11 cellular contexts compared by ENCODE assay signal in genomic region chr3:197168606-197169005, GRCh38.
DNase-seq lines count a peak whose midpoint lies in the region; ATAC-seq, FAIRE-seq and TF ChIP-seq lines count a peak whose summit lies in the region.
"Had no signal": no experiment of that assay in that cellular context is flagged by ENCODE, and none has a peak within 500 bp of the region (broad histone marks: within the 10 kb centered on the region; RNA-seq: fewer than 3 reads in every experiment).

No MANE protein-coding gene starts in this region.

- H3K9me3 Mint-ChIP-seq in Calu3 (ENCODE audit: low read depth, unreplicated experiment) = no peaks in the 10 kb centered on the region
- H3K9me3 Mint-ChIP-seq in chondrocyte (ENCODE audit: low read depth) = no peaks in the 10 kb centered on the region
- H3K9me3 Mint-ChIP-seq in naive thymus-derived CD8-positive, alpha-beta T cell = no peaks in the 10 kb centered on the region
- H3K9me3 Mint-ChIP-seq: IgD-negative memory B cell had no signal

- no peaks in the 10 kb centered on the region for H3K36me3 ChIP-seq in kidney (ENCODE audit: control insufficient read depth in 1 of 2, insufficient read depth in 2 of 2, low read length in 2 of 2)
- H3K36me3 ChIP-seq: breast epithelium had no signal

- H3K4me3 Mint-ChIP-seq in Calu3 (ENCODE audit: low read depth, unreplicated experiment) = no peak overlapping the region
- H3K4me3 Mint-ChIP-seq in chondrocyte (ENCODE audit: unreplicated experiment) = no peak overlapping the region
- H3K4me3 Mint-ChIP-seq in naive thymus-derived CD8-positive, alpha-beta T cell = no peak overlapping the region
- H3K4me3 Mint-ChIP-seq: IgD-negative memory B cell had no signal

- no peaks in the 10 kb centered on the region for H3K9me3 ChIP-seq in kidney (ENCODE audit: control insufficient read depth in 1 of 2, low read length in 2 of 2)
- H3K9me3 ChIP-seq: breast epithelium had no signal

- POLR2A ChIA-PET in naive thymus-derived CD8-positive, alpha-beta T cell (lab: Charles Lee) = no interaction called here

- CTCF ChIA-PET in Calu3 (lab: Charles Lee) = no interaction called here

- H3K27ac Mint-ChIP-seq in Calu3 (ENCODE audit: unreplicated experiment) = peak overlapping the region; percentile 9
- H3K27ac Mint-ChIP-seq in chondrocyte (ENCODE audit: unreplicated experiment) = peak overlapping the region; percentile 43
- no peak overlapping the region for H3K27ac Mint-ChIP-seq in naive thymus-derived CD8-positive, alpha-beta T cell

- no peak overlapping the region for H3K4me3 ChIP-seq in kidney (ENCODE audit: low read length in 2 of 2)
- H3K4me3 ChIP-seq: breast epithelium had no signal

- H3K9ac ChIP-seq in kidney (ENCODE audit: low read length in 2 of 2) = no peak overlapping the region

- no peak overlapping the region for H3K27ac ChIP-seq in kidney (ENCODE audit: low read depth in 2 of 2, low read length in 2 of 2)
- H3K27ac ChIP-seq: breast epithelium had no signal

- H3K4me1 Mint-ChIP-seq in Calu3 (ENCODE audit: low read depth, unreplicated experiment) (peaks cover 8% of the 10 kb centered on the region), chondrocyte (ENCODE audit: low read depth) (peaks cover 34% of the 10 kb centered on the region)
- peaks cover 5 to 26% (median 17%) of the 10 kb centered on the region in 4 donors for H3K4me1 Mint-ChIP-seq in naive thymus-derived CD8-positive, alpha-beta T cell

- no peak for FAIRE-seq in kidney (lab: Jason Lieb, UNC)

- peaks cover 12% of the 10 kb centered on the region for H3K36me3 Mint-ChIP-seq in Calu3 (ENCODE audit: insufficient read depth, unreplicated experiment)
- H3K36me3 Mint-ChIP-seq in chondrocyte (ENCODE audit: low read depth) = peaks cover 8% of the 10 kb centered on the region
- H3K36me3 Mint-ChIP-seq in naive thymus-derived CD8-positive, alpha-beta T cell = peaks cover 9 to 30% (median 13%) of the 10 kb centered on the region in 3 donors

- no peaks in the 10 kb centered on the region for H3K4me1 ChIP-seq in kidney (ENCODE audit: control insufficient read depth in 1 of 2, insufficient read depth in 1 of 2, low read depth in 1 of 2, low read length in 2 of 2)
- H3K4me1 ChIP-seq: breast epithelium had no signal

- DNase-seq in Calu3 = no peak
- peak; percentile 6 for DNase-seq in NCI-H524 treated with DMSO at 0.1 percent for 48 hours (lab: John Stamatoyannopoulos, UW)
- no peak for DNase-seq in chondrocyte (ENCODE audit: low spot score)
- peak in 2 of 10 donors; percentile 2 to 8 for DNase-seq in naive thymus-derived CD8-positive, alpha-beta T cell
- no peak for DNase-seq in kidney
- no peak for DNase-seq in activated CD4-positive, alpha-beta T cell treated with anti-CD3 and anti-CD28 coated beads, Interleukin-2, amount 50 U/mL, for 48 hours
- no peak for DNase-seq in HCEC 1CT
- DNase-seq: NCI-H226 had no signal

- intact Hi-C loops in Calu3 (cut with micrococcal nuclease; ENCODE audit: unreplicated experiment) (no loop called here), kidney (cut with DNase I) (no loop called here)

- TF ChIP-seq CTCF in Calu3 (IDR thresholded peaks at IDR 0.05; ENCODE audit: unreplicated experiment) = no peak
- no peak for TF ChIP-seq CTCF in chondrocyte (IDR thresholded peaks at IDR 0.05)
- TF ChIP-seq CTCF in kidney (IDR thresholded peaks at IDR 0.05; ENCODE audit: borderline replicate concordance, extremely low read depth, insufficient read depth) = no peak

- no TSS peak for BruUV-seq in Calu3 (replicated peaks; lab: Mats Ljungman, UMichigan)

- ATAC-seq in naive thymus-derived CD8-positive, alpha-beta T cell = peak; percentile 23 to 44
- ATAC-seq in HG02870 (IDR thresholded peaks at IDR 0.05; ENCODE audit: unreplicated experiment) = no peak

- no peaks in the 10 kb centered on the region for H3K27me3 Mint-ChIP-seq in Calu3 (ENCODE audit: unreplicated experiment)
- no peaks in the 10 kb centered on the region for H3K27me3 Mint-ChIP-seq in chondrocyte (ENCODE audit: low read depth)
- no peaks in the 10 kb centered on the region for H3K27me3 Mint-ChIP-seq in naive thymus-derived CD8-positive, alpha-beta T cell
- H3K27me3 Mint-ChIP-seq: IgD-negative memory B cell had no signal

Comparison
In these comparisons a context has a peak if more than half of its experiments do, and no peak if none do; other contexts are left out.
1. H3K27ac Mint-ChIP-seq: peak in Calu3 (single experiment) and chondrocyte (single experiment); none in naive thymus-derived CD8-positive, alpha-beta T cell (0 of 10).